In the genomic region with DNA sequence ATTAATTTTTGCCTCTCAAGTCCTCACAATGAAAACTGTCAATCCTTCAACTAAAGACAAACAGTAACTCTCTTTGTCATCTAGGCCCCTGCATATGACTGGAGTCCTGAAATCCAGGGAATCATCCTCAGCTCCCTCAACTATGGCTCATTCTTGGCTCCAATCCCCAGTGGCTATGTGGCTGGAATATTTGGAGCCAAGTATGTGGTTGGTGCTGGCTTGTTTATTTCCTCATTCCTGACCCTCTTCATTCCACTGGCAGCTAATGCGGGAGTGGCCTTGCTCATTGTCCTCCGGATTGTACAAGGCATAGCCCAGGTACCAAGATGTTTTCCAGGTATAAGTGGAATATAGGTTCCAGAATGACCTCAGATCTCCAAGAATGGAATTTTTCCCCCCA, we compare ENCODE assay signal across 1 cellular context.
TF ChIP-seq lines count a peak whose summit lies in the region.

No MANE protein-coding gene starts in this region.

TF ChIP-seq in HepG2, 621 proteins besides CTCF, POLR2A, EP300 and RAD21 (continued from another document):
- TF ChIP-seq ZNF607 (CRISPR knock-in tag; IDR thresholded peaks at IDR 0.05; ENCODE audit: borderline replicate concordance): no peak
- no peak for TF ChIP-seq ZNF672 (CRISPR knock-in tag; IDR thresholded peaks at IDR 0.05)
- no peak for TF ChIP-seq SCMH1 (CRISPR knock-in tag; IDR thresholded peaks at IDR 0.05; ENCODE audit: borderline replicate concordance)
- TF ChIP-seq SRY (CRISPR knock-in tag; IDR thresholded peaks at IDR 0.05): no peak
- no peak for TF ChIP-seq NFE2L1 (CRISPR knock-in tag; IDR thresholded peaks at IDR 0.05; ENCODE audit: borderline replicate concordance)
- no peak for TF ChIP-seq NFKBIZ (CRISPR knock-in tag; IDR thresholded peaks at IDR 0.05)
